Comparison of ENCODE assay signal across 23 cellular contexts in genomic region chr17:17411692-17412091, GRCh38.
A peak's percentile ranks its signal among the peaks of the same experiment; 100 is the strongest.
DNase-seq lines count a peak whose midpoint lies in the region; ATAC-seq and TF ChIP-seq lines count a peak whose summit lies in the region.
"Had no signal": no experiment of that assay in that cellular context is flagged by ENCODE, and none has a peak within 500 bp of the region (broad histone marks: within the 10 kb centered on the region; RNA-seq: fewer than 3 reads in every experiment).

No MANE protein-coding gene starts in this region.

- no peak overlapping the region for H2BK12ac ChIP-seq in mesenchymal stem cell (ENCODE audit: low read length in 2 of 2)

- no peak overlapping the region for H3K23ac ChIP-seq in mesenchymal stem cell (ENCODE audit: low read length in 2 of 2)

- CTCF ChIA-PET in HEK293 (lab: Yijun Ruan, JAX): interaction anchor here (0.6 kb wide), 2 partner anchors 304 to 356 kb away, joined by 3 read pairs; no protein-coding TSS in a partner anchor

- no peak overlapping the region for H2BK120ac ChIP-seq in mesenchymal stem cell (ENCODE audit: low read depth, low read length)

- peaks cover 3 to 21% of the 10 kb centered on the region in 2 experiments for H3K27me3 ChIP-seq in mesenchymal stem cell (ENCODE audit: control insufficient read depth in 1 of 2, insufficient read depth in 1 of 2, low read length in 2 of 2)
- H3K27me3 ChIP-seq in MG63: no peaks in the 10 kb centered on the region
- peaks cover 3 to 19% (median 13%) of the 10 kb centered on the region in 3 donors for H3K27me3 ChIP-seq in gastrocnemius medialis
- H3K27me3 ChIP-seq: transverse colon had no signal

- H3K36me3 ChIP-seq in HEK293 (ENCODE audit: control insufficient read depth in 2 of 2, insufficient read depth in 1 of 2, low read length in 2 of 2) (no peaks in the 10 kb centered on the region), mesenchymal stem cell (ENCODE audit: control insufficient read depth in 1 of 2, insufficient read depth in 2 of 2, low read depth in 1 of 2, low read length in 2 of 2) (no peaks in the 10 kb centered on the region), MG63 (no peaks in the 10 kb centered on the region), gastrocnemius medialis (no peaks in the 10 kb centered on the region)
- H3K36me3 ChIP-seq: transverse colon had no signal

- H4K91ac ChIP-seq in mesenchymal stem cell (ENCODE audit: low read length): no peak overlapping the region

- intact Hi-C loops in gastrocnemius medialis (cut with DNase I; ENCODE audit: low total_unique reads): no loop called here

- H3K9me3 ChIP-seq in HEK293 (ENCODE audit: control insufficient read depth, insufficient read depth, low read depth, low read length) (no peaks in the 10 kb centered on the region), mesenchymal stem cell (ENCODE audit: control insufficient read depth, low read length) (no peaks in the 10 kb centered on the region), MG63 (no peaks in the 10 kb centered on the region), gastrocnemius medialis (no peaks in the 10 kb centered on the region)
- H3K9me3 ChIP-seq: transverse colon had no signal

- no peak overlapping the region for H2AK5ac ChIP-seq in mesenchymal stem cell (ENCODE audit: low read length, severe bottlenecking)

- TF ChIP-seq POLR2A in gastrocnemius medialis (IDR thresholded peaks at IDR 0.05): no peak

- H2AFZ ChIP-seq in mesenchymal stem cell (ENCODE audit: low read depth, low read length): no peak overlapping the region

- POLR2A ChIA-PET in HEK293 (lab: Yijun Ruan, JAX): interaction anchor here (2.0 kb wide), 1 partner anchor 85 kb away, joined by 5 read pairs; the partner anchor contains the start of gene RASD1

- no peak overlapping the region for H4K8ac ChIP-seq in mesenchymal stem cell (ENCODE audit: low read length)

- ATAC-seq in gastrocnemius medialis: no peak
- ATAC-seq: naive thymus-derived CD4-positive, alpha-beta T cell had no signal

- H3K4me2 ChIP-seq in mesenchymal stem cell (ENCODE audit: low read length, poor library complexity, severe bottlenecking): no peak overlapping the region

- H2BK5ac ChIP-seq in mesenchymal stem cell (ENCODE audit: low read depth, low read length, poor library complexity, severe bottlenecking): no peak overlapping the region

- peak overlapping the region; percentile 58 for H3K9ac ChIP-seq in mesenchymal stem cell (ENCODE audit: low read length)

- no peaks in the 10 kb centered on the region for H3K79me1 ChIP-seq in mesenchymal stem cell (replicated peaks; ENCODE audit: low read length, poor library complexity, severe bottlenecking)

- H3K18ac ChIP-seq in mesenchymal stem cell (ENCODE audit: low read depth in 1 of 2, low read length in 2 of 2): no peak overlapping the region

- TF ChIP-seq CTCF in AG10803 (conservative IDR thresholded peaks at IDR 0.05; ENCODE audit: low read length) (no peak), HEK293 (tag by site-specific recombination; IDR thresholded peaks at IDR 0.05) (no peak), gastrocnemius medialis (IDR thresholded peaks at IDR 0.05 in 4 of 5, conservative IDR thresholded peaks at IDR 0.05 in 1 of 5) (no peak)

- no peak overlapping the region for H3K4me3 ChIP-seq in AG10803 (ENCODE audit: low read length)
- no peak overlapping the region for H3K4me3 ChIP-seq in HEK293 (ENCODE audit: low read depth, low read length)
- no peak overlapping the region for H3K4me3 ChIP-seq in mesenchymal stem cell (ENCODE audit: insufficient read depth in 1 of 2, low read depth in 1 of 2, low read length in 2 of 2)
- H3K4me3 ChIP-seq in MG63: no peak overlapping the region
- no peak overlapping the region for H3K4me3 ChIP-seq in gastrocnemius medialis
- H3K4me3 ChIP-seq: transverse colon had no signal

- H3K4me1 ChIP-seq in HEK293 (ENCODE audit: control insufficient read depth, insufficient read depth, low read length) (no peaks in the 10 kb centered on the region), mesenchymal stem cell (ENCODE audit: control insufficient read depth, insufficient read depth, low read depth, low read length) (peaks cover 4% of the 10 kb centered on the region), gastrocnemius medialis (peaks cover 11 to 18% of the 10 kb centered on the region in 2 donors)

- no peak overlapping the region for H3K4ac ChIP-seq in mesenchymal stem cell (ENCODE audit: low read depth in 1 of 2, low read length in 2 of 2)

- DNase-seq in AG10803 (ENCODE audit: low read depth): peak; percentile 81
- peak; percentile 52 for DNase-seq in astrocyte of the hippocampus (ENCODE audit: low read depth, low spot score)
- DNase-seq in mesenchymal stem cell: no peak
- no peak for DNase-seq in Kasumi-1 (lab: John Stamatoyannopoulos, UW)
- DNase-seq in NCI-H1092 treated with DMSO at 0.1 percent for 48 hours (lab: John Stamatoyannopoulos, UW): no peak
- DNase-seq in MG63: no peak
- no peak for DNase-seq in gastrocnemius medialis
- DNase-seq: ACHN; activated CD4-positive, alpha-beta T cell treated with anti-CD3 and anti-CD28 coated beads, Interleukin-2, amount 50 U/mL, for 48 hours; activated CD4-positive, CD25-positive, alpha-beta regulatory T cell; activated CD8-positive, alpha-beta memory T cell treated with anti-CD3 and anti-CD28 coated beads, Interleukin-2, amount 50 U/mL, for 4 hours; activated naive CD8-positive, alpha-beta T cell treated with anti-CD3 and anti-CD28 coated beads for 36 hours; C1 segment of cervical spinal cord; COR-L47; dermis blood vessel endothelial cell; glutamatergic neuron; midbrain; naive thymus-derived CD4-positive, alpha-beta T cell; NCI-H1105 treated with DMSO at 0.1 percent for 48 hours; NCI-H2029; NCI-H345; transverse colon had no signal

- in situ Hi-C loops in gastrocnemius medialis (cut with MboI; ENCODE audit: low sequenced_read_pairs in 4 of 4): no loop called here

- no peak overlapping the region for H2BK15ac ChIP-seq in mesenchymal stem cell (ENCODE audit: low read depth, poor library complexity, severe bottlenecking)

- H3K27ac ChIP-seq in HEK293 (ENCODE audit: extremely low read depth, low read depth, low read length) (no peak overlapping the region), mesenchymal stem cell (ENCODE audit: low read length, poor library complexity, severe bottlenecking) (no peak overlapping the region), gastrocnemius medialis (no peak overlapping the region)
- H3K27ac ChIP-seq: transverse colon had no signal

- no peak overlapping the region for H3K14ac ChIP-seq in mesenchymal stem cell (ENCODE audit: low read length in 2 of 2)

TF ChIP-seq in HEK293, 187 proteins besides CTCF, POLR2A, EP300 and RAD21:
- TF ChIP-seq REPIN1 (tag by site-specific recombination; IDR thresholded peaks at IDR 0.05; ENCODE audit: low read depth): no peak
- no peak for TF ChIP-seq HOXA7 (CRISPR knock-in tag; IDR thresholded peaks at IDR 0.05; ENCODE audit: borderline replicate concordance)
- no peak for TF ChIP-seq ZNF660 (tag by site-specific recombination; IDR thresholded peaks at IDR 0.05)
- no peak for TF ChIP-seq ZNF670 (tag by site-specific recombination; IDR thresholded peaks at IDR 0.05; ENCODE audit: low read depth)
- TF ChIP-seq ZFP41 (tag by site-specific recombination; IDR thresholded peaks at IDR 0.05; ENCODE audit: borderline replicate concordance): no peak
- TF ChIP-seq ZNF146 (tag by site-specific recombination; IDR thresholded peaks at IDR 0.05): peak; percentile 57; the same call in 1 of the 2 replicates
- no peak for TF ChIP-seq SP2 (tag by site-specific recombination; IDR thresholded peaks at IDR 0.05)
- TF ChIP-seq ZSCAN16 (tag by site-specific recombination; IDR thresholded peaks at IDR 0.05): no peak

Comparison
In these comparisons a context has a peak if more than half of its experiments do, and no peak if none do; other contexts are left out.
1. DNase-seq: peak in AG10803 (single experiment) and astrocyte of the hippocampus (single experiment); none in mesenchymal stem cell (single experiment), Kasumi-1 (0 of 2), NCI-H1092 treated with DMSO at 0.1 percent for 48 hours (single experiment), MG63 (single experiment) and gastrocnemius medialis (0 of 2).